1 cellular context compared by ENCODE assay signal in the genomic region with DNA sequence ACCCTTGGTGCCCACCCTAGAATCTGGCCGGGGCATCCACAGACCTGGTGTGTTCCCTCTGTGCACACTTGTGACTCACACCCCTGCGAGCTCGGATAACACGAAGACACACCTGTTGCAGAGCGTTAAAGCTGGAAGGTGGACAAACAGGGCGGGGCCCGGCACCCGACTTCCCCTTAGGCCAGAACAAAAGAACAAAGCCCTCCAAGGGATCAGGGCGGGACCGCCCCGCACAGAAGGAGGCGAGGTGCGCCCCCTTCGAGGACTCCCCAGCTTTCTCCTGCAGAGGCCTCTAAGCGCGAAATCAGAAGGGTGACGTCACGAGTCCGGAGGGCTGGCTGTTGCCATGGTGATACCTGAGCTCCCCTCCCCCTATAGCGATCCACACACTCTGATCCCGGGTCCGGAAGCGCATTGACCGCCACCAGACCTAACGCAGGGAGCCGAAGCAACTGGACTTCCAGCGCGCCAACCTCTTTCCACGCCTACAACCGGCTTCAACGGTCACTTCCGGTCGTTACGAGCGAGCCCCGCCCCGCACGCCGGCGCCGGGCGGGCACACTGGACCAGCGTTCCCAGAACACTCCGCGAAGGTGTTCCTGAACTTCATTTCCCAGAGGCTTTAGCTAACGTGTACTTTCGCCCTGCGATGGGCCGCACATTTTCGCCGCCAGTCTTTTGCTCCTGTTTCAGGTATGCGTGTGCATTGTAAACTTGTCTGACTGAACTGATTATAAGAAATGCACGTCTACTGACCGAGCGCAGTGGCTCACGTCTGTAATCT.
TF ChIP-seq lines count a peak whose summit lies in the region.

A gene (minus strand): TSS at position 489 of the 784 bp plus-strand sequence. CDS start 811 bp downstream, outside the sequence.

TF ChIP-seq in HepG2, 621 proteins besides CTCF, POLR2A, EP300 and RAD21 (continued from another document and continues in another):
- TF ChIP-seq, protein P1, sequence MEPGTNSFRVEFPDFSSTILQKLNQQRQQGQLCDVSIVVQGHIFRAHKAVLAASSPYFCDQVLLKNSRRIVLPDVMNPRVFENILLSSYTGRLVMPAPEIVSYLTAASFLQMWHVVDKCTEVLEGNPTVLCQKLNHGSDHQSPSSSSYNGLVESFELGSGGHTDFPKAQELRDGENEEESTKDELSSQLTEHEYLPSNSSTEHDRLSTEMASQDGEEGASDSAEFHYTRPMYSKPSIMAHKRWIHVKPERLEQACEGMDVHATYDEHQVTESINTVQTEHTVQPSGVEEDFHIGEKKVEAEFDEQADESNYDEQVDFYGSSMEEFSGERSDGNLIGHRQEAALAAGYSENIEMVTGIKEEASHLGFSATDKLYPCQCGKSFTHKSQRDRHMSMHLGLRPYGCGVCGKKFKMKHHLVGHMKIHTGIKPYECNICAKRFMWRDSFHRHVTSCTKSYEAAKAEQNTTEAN (CRISPR knock-in tag; conservative IDR thresholded peaks at IDR 0.05): peak; percentile 70
- peak; percentile 14; the same call in 1 of the 2 replicates for TF ChIP-seq BHLHE40 (IDR thresholded peaks at IDR 0.05; ENCODE audit: low read length)
- TF ChIP-seq, protein P2, sequence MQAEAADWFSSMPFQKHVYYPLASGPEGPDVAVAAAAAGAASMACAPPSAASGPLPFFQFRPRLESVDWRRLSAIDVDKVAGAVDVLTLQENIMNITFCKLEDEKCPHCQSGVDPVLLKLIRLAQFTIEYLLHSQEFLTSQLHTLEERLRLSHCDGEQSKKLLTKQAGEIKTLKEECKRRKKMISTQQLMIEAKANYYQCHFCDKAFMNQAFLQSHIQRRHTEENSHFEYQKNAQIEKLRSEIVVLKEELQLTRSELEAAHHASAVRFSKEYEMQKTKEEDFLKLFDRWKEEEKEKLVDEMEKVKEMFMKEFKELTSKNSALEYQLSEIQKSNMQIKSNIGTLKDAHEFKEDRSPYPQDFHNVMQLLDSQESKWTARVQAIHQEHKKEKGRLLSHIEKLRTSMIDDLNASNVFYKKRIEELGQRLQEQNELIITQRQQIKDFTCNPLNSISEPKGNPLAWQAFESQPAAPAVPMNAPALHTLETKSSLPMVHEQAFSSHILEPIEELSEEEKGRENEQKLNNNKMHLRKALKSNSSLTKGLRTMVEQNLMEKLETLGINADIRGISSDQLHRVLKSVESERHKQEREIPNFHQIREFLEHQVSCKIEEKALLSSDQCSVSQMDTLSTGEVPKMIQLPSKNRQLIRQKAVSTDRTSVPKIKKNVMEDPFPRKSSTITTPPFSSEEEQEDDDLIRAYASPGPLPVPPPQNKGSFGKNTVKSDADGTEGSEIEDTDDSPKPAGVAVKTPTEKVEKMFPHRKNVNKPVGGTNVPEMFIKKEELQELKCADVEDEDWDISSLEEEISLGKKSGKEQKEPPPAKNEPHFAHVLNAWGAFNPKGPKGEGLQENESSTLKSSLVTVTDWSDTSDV (CRISPR knock-in tag; IDR thresholded peaks at IDR 0.05): peak; percentile 47; the same call in 1 of the 2 replicates
- TF ChIP-seq, protein P3, sequence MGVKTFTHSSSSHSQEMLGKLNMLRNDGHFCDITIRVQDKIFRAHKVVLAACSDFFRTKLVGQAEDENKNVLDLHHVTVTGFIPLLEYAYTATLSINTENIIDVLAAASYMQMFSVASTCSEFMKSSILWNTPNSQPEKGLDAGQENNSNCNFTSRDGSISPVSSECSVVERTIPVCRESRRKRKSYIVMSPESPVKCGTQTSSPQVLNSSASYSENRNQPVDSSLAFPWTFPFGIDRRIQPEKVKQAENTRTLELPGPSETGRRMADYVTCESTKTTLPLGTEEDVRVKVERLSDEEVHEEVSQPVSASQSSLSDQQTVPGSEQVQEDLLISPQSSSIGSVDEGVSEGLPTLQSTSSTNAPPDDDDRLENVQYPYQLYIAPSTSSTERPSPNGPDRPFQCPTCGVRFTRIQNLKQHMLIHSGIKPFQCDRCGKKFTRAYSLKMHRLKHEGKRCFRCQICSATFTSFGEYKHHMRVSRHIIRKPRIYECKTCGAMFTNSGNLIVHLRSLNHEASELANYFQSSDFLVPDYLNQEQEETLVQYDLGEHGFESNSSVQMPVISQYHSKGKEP (CRISPR knock-in tag; IDR thresholded peaks at IDR 0.05): no peak; the same call in 1 of the 2 replicates
- no peak for TF ChIP-seq ZNF326 (CRISPR knock-in tag; IDR thresholded peaks at IDR 0.05; ENCODE audit: borderline replicate concordance)
- TF ChIP-seq ZC3H13 (CRISPR knock-in tag; IDR thresholded peaks at IDR 0.05): 0 out of 2 replicates have a peak, but pooled peaks have one; percentile 57
- TF ChIP-seq SRSF9 (IDR thresholded peaks at IDR 0.05; ENCODE audit: borderline replicate concordance, insufficient read depth, low read depth, low read length, poor library complexity, severe bottlenecking): no peak
- TF ChIP-seq, protein P4, sequence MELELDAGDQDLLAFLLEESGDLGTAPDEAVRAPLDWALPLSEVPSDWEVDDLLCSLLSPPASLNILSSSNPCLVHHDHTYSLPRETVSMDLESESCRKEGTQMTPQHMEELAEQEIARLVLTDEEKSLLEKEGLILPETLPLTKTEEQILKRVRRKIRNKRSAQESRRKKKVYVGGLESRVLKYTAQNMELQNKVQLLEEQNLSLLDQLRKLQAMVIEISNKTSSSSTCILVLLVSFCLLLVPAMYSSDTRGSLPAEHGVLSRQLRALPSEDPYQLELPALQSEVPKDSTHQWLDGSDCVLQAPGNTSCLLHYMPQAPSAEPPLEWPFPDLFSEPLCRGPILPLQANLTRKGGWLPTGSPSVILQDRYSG (CRISPR knock-in tag; IDR thresholded peaks at IDR 0.05): peak; percentile 58; the same call in 1 of the 2 replicates
- TF ChIP-seq ZSCAN20 (CRISPR knock-in tag; IDR thresholded peaks at IDR 0.05; ENCODE audit: borderline replicate concordance): peak; percentile 81; the same call in 1 of the 2 replicates
- TF ChIP-seq PTBP1 (IDR thresholded peaks at IDR 0.05; ENCODE audit: low read depth, low read length, poor library complexity, severe bottlenecking): peak; percentile 59
- TF ChIP-seq ELF1 (CRISPR knock-in tag; IDR thresholded peaks at IDR 0.05): peak; percentile 97
- TF ChIP-seq ONECUT2 (CRISPR knock-in tag; IDR thresholded peaks at IDR 0.05): no peak
- 0 out of 2 replicates have a peak, but pooled peaks have one; percentile 17 for TF ChIP-seq HNRNPL (IDR thresholded peaks at IDR 0.05; ENCODE audit: low read depth, low read length)
- TF ChIP-seq ZNF569 (CRISPR knock-in tag; IDR thresholded peaks at IDR 0.05; ENCODE audit: borderline replicate concordance): peak; percentile 90; the same call in 1 of the 2 replicates
- TF ChIP-seq, protein P5, sequence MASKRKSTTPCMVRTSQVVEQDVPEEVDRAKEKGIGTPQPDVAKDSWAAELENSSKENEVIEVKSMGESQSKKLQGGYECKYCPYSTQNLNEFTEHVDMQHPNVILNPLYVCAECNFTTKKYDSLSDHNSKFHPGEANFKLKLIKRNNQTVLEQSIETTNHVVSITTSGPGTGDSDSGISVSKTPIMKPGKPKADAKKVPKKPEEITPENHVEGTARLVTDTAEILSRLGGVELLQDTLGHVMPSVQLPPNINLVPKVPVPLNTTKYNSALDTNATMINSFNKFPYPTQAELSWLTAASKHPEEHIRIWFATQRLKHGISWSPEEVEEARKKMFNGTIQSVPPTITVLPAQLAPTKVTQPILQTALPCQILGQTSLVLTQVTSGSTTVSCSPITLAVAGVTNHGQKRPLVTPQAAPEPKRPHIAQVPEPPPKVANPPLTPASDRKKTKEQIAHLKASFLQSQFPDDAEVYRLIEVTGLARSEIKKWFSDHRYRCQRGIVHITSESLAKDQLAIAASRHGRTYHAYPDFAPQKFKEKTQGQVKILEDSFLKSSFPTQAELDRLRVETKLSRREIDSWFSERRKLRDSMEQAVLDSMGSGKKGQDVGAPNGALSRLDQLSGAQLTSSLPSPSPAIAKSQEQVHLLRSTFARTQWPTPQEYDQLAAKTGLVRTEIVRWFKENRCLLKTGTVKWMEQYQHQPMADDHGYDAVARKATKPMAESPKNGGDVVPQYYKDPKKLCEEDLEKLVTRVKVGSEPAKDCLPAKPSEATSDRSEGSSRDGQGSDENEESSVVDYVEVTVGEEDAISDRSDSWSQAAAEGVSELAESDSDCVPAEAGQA (IDR thresholded peaks at IDR 0.05; ENCODE audit: low read depth): peak; percentile 77; the same call in 1 of the 2 replicates
- TF ChIP-seq, protein P5 (CRISPR knock-in tag; IDR thresholded peaks at IDR 0.05; ENCODE audit: borderline replicate concordance): peak; percentile 55; the same call in 1 of the 2 replicates
- TF ChIP-seq ZNF44 (CRISPR knock-in tag; IDR thresholded peaks at IDR 0.05): no peak; the same call in 1 of the 2 replicates
- TF ChIP-seq DR1 (CRISPR knock-in tag; IDR thresholded peaks at IDR 0.05): peak; percentile 85
- TF ChIP-seq MEF2D (CRISPR knock-in tag; IDR thresholded peaks at IDR 0.05): peak; percentile 91
- TF ChIP-seq ZNF776 (CRISPR knock-in tag; IDR thresholded peaks at IDR 0.05): peak; percentile 70; the same call in 1 of the 2 replicates
- TF ChIP-seq, protein P6, sequence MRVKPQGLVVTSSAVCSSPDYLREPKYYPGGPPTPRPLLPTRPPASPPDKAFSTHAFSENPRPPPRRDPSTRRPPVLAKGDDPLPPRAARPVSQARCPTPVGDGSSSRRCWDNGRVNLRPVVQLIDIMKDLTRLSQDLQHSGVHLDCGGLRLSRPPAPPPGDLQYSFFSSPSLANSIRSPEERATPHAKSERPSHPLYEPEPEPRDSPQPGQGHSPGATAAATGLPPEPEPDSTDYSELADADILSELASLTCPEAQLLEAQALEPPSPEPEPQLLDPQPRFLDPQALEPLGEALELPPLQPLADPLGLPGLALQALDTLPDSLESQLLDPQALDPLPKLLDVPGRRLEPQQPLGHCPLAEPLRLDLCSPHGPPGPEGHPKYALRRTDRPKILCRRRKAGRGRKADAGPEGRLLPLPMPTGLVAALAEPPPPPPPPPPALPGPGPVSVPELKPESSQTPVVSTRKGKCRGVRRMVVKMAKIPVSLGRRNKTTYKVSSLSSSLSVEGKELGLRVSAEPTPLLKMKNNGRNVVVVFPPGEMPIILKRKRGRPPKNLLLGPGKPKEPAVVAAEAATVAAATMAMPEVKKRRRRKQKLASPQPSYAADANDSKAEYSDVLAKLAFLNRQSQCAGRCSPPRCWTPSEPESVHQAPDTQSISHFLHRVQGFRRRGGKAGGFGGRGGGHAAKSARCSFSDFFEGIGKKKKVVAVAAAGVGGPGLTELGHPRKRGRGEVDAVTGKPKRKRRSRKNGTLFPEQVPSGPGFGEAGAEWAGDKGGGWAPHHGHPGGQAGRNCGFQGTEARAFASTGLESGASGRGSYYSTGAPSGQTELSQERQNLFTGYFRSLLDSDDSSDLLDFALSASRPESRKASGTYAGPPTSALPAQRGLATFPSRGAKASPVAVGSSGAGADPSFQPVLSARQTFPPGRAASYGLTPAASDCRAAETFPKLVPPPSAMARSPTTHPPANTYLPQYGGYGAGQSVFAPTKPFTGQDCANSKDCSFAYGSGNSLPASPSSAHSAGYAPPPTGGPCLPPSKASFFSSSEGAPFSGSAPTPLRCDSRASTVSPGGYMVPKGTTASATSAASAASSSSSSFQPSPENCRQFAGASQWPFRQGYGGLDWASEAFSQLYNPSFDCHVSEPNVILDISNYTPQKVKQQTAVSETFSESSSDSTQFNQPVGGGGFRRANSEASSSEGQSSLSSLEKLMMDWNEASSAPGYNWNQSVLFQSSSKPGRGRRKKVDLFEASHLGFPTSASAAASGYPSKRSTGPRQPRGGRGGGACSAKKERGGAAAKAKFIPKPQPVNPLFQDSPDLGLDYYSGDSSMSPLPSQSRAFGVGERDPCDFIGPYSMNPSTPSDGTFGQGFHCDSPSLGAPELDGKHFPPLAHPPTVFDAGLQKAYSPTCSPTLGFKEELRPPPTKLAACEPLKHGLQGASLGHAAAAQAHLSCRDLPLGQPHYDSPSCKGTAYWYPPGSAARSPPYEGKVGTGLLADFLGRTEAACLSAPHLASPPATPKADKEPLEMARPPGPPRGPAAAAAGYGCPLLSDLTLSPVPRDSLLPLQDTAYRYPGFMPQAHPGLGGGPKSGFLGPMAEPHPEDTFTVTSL (CRISPR knock-in tag; IDR thresholded peaks at IDR 0.05; ENCODE audit: borderline replicate concordance): peak; percentile 61; the same call in 1 of the 2 replicates
- TF ChIP-seq SMYD3 (CRISPR knock-in tag; IDR thresholded peaks at IDR 0.05): peak; percentile 79; the same call in 1 of the 2 replicates
- TF ChIP-seq HDAC1 (CRISPR knock-in tag; IDR thresholded peaks at IDR 0.05): peak; percentile 83
- peak; percentile 66; the same call in 1 of the 2 replicates for TF ChIP-seq ZNF451 (CRISPR knock-in tag; IDR thresholded peaks at IDR 0.05)
- TF ChIP-seq CCAR2 (optimal IDR thresholded peaks at IDR 0.05; ENCODE audit: low read depth, low read length): no peak
- TF ChIP-seq, protein P7, sequence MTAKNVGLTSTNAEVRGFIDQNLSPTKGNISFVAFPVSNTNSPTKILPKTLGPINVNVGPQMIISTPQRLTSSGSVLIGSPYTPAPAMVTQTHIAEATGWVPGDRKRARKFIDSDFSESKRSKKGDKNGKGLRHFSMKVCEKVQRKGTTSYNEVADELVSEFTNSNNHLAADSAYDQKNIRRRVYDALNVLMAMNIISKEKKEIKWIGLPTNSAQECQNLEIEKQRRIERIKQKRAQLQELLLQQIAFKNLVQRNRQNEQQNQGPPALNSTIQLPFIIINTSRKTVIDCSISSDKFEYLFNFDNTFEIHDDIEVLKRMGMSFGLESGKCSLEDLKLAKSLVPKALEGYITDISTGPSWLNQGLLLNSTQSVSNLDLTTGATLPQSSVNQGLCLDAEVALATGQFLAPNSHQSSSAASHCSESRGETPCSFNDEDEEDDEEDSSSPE (CRISPR knock-in tag; IDR thresholded peaks at IDR 0.05): peak; percentile 98
- TF ChIP-seq, protein P8, sequence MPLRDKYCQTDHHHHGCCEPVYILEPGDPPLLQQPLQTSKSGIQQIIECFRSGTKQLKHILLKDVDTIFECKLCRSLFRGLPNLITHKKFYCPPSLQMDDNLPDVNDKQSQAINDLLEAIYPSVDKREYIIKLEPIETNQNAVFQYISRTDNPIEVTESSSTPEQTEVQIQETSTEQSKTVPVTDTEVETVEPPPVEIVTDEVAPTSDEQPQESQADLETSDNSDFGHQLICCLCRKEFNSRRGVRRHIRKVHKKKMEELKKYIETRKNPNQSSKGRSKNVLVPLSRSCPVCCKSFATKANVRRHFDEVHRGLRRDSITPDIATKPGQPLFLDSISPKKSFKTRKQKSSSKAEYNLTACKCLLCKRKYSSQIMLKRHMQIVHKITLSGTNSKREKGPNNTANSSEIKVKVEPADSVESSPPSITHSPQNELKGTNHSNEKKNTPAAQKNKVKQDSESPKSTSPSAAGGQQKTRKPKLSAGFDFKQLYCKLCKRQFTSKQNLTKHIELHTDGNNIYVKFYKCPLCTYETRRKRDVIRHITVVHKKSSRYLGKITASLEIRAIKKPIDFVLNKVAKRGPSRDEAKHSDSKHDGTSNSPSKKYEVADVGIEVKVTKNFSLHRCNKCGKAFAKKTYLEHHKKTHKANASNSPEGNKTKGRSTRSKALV (CRISPR knock-in tag; IDR thresholded peaks at IDR 0.05): peak; percentile 44; the same call in 1 of the 2 replicates
- TF ChIP-seq CC2D1A (CRISPR knock-in tag; IDR thresholded peaks at IDR 0.05): peak; percentile 6; the same call in 1 of the 2 replicates
